ENCODE assay signal across 31 cellular contexts in the genomic region with DNA sequence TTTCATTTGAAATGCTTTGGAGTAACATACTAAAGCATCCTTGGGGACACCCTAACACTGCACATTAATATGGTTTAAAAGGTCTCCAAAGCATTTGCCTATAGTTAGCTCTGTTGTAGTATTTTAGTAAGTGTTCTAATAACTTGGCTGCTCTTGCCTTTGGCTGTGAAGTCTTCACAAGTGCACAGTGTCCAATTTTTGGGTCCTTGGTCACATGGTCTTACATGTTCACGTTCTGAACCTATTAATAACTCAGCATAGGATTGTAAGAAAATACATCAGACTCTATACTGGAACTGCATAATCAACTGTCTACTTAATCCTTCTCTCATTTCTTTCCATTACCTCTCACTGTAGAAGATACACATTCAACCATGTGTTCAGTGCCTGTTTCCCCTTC. TPM values are rescaled to one million over a fixed set of nuclear protein-coding genes. Genes with fewer than 3 reads are reported as not detected.
"Had no signal": no experiment of that assay in that cellular context is flagged by ENCODE, and none has a peak within 500 bp of the region (broad histone marks: within the 10 kb centered on the region; RNA-seq: fewer than 3 reads in every experiment).

No MANE protein-coding gene starts in this region.

- DNase-seq: activated CD4-positive, alpha-beta memory T cell treated with anti-CD3 and anti-CD28 coated beads for 36 hours; activated CD4-positive, alpha-beta T cell treated with anti-CD3 and anti-CD28 coated beads for 36 hours; activated CD4-positive, alpha-beta T cell treated with anti-CD3 and anti-CD28 coated beads, Interleukin-2, amount 10 ng/mL, durations not matched to agents 24 days and 14 days; activated CD4-positive, CD25-positive, alpha-beta regulatory T cell; activated CD4-positive, CD25-positive, alpha-beta regulatory T cell treated with anti-CD3 and anti-CD28 coated beads, Interleukin-2, amount 50 U/mL, for 72 hours; activated CD8-positive, alpha-beta memory T cell treated with anti-CD3 and anti-CD28 coated beads, Interleukin-2, amount 10 ng/mL, durations not matched to agents 7 days and 5 days; activated CD8-positive, alpha-beta memory T cell treated with anti-CD3 and anti-CD28 coated beads, Interleukin-2, amount 50 U/mL, for 4 hours; activated CD8-positive, alpha-beta T cell treated with anti-CD3 and anti-CD28 coated beads, Interleukin-2, amount 10 ng/mL, durations not matched to agents 7 days and 5 days; activated effector memory CD4-positive, alpha-beta T cell treated with anti-CD3 and anti-CD28 coated beads, Interleukin-2, amount 50 U/mL, for 16 hours; activated naive CD4-positive, alpha-beta T cell treated with anti-CD3 and anti-CD28 coated beads, Interleukin-2, amount 10 ng/mL, durations not matched to agents 7 days and 5 days; activated naive CD8-positive, alpha-beta T cell treated with anti-CD3 and anti-CD28 coated beads, Interleukin-2, amount 10 ng/mL, durations not matched to agents 7 days and 5 days; activated T-cell treated with anti-CD3 and anti-CD28 coated beads, Interleukin-2, amount 50 U/mL, for 1 hour; activated T-cell treated with anti-CD3 and anti-CD28 coated beads, Interleukin-2, amount 50 U/mL, for 48 hours; cortex of kidney; dermis blood vessel endothelial cell; effector CD4-positive, alpha-beta T cell; effector memory CD8-positive, alpha-beta T cell; erythroblast; foreskin keratinocyte; T-helper 2 cell had no signal

- ATAC-seq: activated CD4-positive, alpha-beta T cell treated with anti-CD3 and anti-CD28 coated beads for 36 hours; activated CD8-positive, alpha-beta memory T cell treated with anti-CD3 and anti-CD28 coated beads, Interleukin-2, amount 10 ng/mL, durations not matched to agents 7 days and 5 days; activated CD8-positive, alpha-beta T cell treated with anti-CD3 and anti-CD28 coated beads, Interleukin-2, amount 10 ng/mL, durations not matched to agents 7 days and 5 days; activated naive CD4-positive, alpha-beta T cell treated with anti-CD3 and anti-CD28 coated beads, Interleukin-2, amount 50 U/mL, for 72 hours; effector memory CD8-positive, alpha-beta T cell; foreskin keratinocyte; gastroesophageal sphincter had no signal

- H3K9me3 ChIP-seq: ascending aorta, breast epithelium, esophagus muscularis mucosa, gastroesophageal sphincter had no signal

- H3K36me3 Mint-ChIP-seq: activated CD4-positive, alpha-beta memory T cell treated with anti-CD3 and anti-CD28 coated beads for 36 hours; activated CD8-positive, alpha-beta memory T cell treated with anti-CD3 and anti-CD28 coated beads, Interleukin-2, amount 10 ng/mL, durations not matched to agents 7 days and 5 days; activated naive CD4-positive, alpha-beta T cell treated with anti-CD3 and anti-CD28 coated beads, Interleukin-2, amount 10 ng/mL, durations not matched to agents 7 days and 5 days; activated naive CD4-positive, alpha-beta T cell treated with anti-CD3 and anti-CD28 coated beads, Interleukin-2, amount 50 U/mL, for 72 hours; activated naive CD8-positive, alpha-beta T cell treated with anti-CD3 and anti-CD28 coated beads, Interleukin-2, amount 10 ng/mL, durations not matched to agents 7 days and 5 days; brain had no signal

- H3K4me3 Mint-ChIP-seq: activated CD4-positive, alpha-beta memory T cell treated with anti-CD3 and anti-CD28 coated beads for 36 hours; activated CD4-positive, alpha-beta T cell treated with anti-CD3 and anti-CD28 coated beads for 36 hours; activated CD4-positive, alpha-beta T cell treated with anti-CD3 and anti-CD28 coated beads, Interleukin-2, amount 10 ng/mL, durations not matched to agents 24 days and 14 days; activated CD8-positive, alpha-beta memory T cell treated with anti-CD3 and anti-CD28 coated beads, Interleukin-2, amount 10 ng/mL, durations not matched to agents 7 days and 5 days; activated CD8-positive, alpha-beta T cell treated with anti-CD3 and anti-CD28 coated beads, Interleukin-2, amount 10 ng/mL, durations not matched to agents 7 days and 5 days; activated naive CD4-positive, alpha-beta T cell treated with anti-CD3 and anti-CD28 coated beads, Interleukin-2, amount 10 ng/mL, durations not matched to agents 7 days and 5 days; activated naive CD8-positive, alpha-beta T cell treated with anti-CD3 and anti-CD28 coated beads, Interleukin-2, amount 10 ng/mL, durations not matched to agents 7 days and 5 days; activated T-helper 1 cell treated with anti-CD3 and anti-CD28 coated beads, Interleukin-12 subunit alpha, Interleukin-12 subunit beta, Interleukin-2, Interleukin-4 antibody, amounts not matched to agents 30 ng/mL and 10 ng/mL and 1 ng/mL, durations not matched to agents 14 hours and 24 hours and 36 hours; brain; effector memory CD8-positive, alpha-beta T cell had no signal

- H3K4me1 Mint-ChIP-seq: activated CD4-positive, alpha-beta T cell treated with anti-CD3 and anti-CD28 coated beads for 36 hours; activated CD4-positive, alpha-beta T cell treated with anti-CD3 and anti-CD28 coated beads, Interleukin-2, amount 10 ng/mL, durations not matched to agents 24 days and 14 days; activated CD8-positive, alpha-beta memory T cell treated with anti-CD3 and anti-CD28 coated beads, Interleukin-2, amount 10 ng/mL, durations not matched to agents 7 days and 5 days; activated naive CD4-positive, alpha-beta T cell treated with anti-CD3 and anti-CD28 coated beads, Interleukin-2, amount 10 ng/mL, durations not matched to agents 7 days and 5 days; activated naive CD8-positive, alpha-beta T cell treated with anti-CD3 and anti-CD28 coated beads, Interleukin-2, amount 10 ng/mL, durations not matched to agents 7 days and 5 days; brain had no signal

- H3K27me3 ChIP-seq: ascending aorta, breast epithelium, cardiac muscle cell, esophagus muscularis mucosa, foreskin keratinocyte, gastroesophageal sphincter had no signal

- H3K4me3 ChIP-seq: ascending aorta, breast epithelium, cardiac muscle cell, esophagus muscularis mucosa, gastroesophageal sphincter had no signal

- H3K27ac Mint-ChIP-seq: activated CD4-positive, alpha-beta memory T cell treated with anti-CD3 and anti-CD28 coated beads for 36 hours; activated CD4-positive, alpha-beta T cell treated with anti-CD3 and anti-CD28 coated beads for 36 hours; activated CD4-positive, alpha-beta T cell treated with anti-CD3 and anti-CD28 coated beads, Interleukin-2, amount 10 ng/mL, durations not matched to agents 24 days and 14 days; activated CD8-positive, alpha-beta memory T cell treated with anti-CD3 and anti-CD28 coated beads, Interleukin-2, amount 10 ng/mL, durations not matched to agents 7 days and 5 days; activated CD8-positive, alpha-beta T cell treated with anti-CD3 and anti-CD28 coated beads, Interleukin-2, amount 10 ng/mL, durations not matched to agents 7 days and 5 days; activated naive CD4-positive, alpha-beta T cell treated with anti-CD3 and anti-CD28 coated beads, Interleukin-2, amount 10 ng/mL, durations not matched to agents 7 days and 5 days; activated naive CD4-positive, alpha-beta T cell treated with anti-CD3 and anti-CD28 coated beads, Interleukin-2, amount 50 U/mL, for 72 hours; activated naive CD8-positive, alpha-beta T cell treated with anti-CD3 and anti-CD28 coated beads, Interleukin-2, amount 10 ng/mL, durations not matched to agents 7 days and 5 days; activated T-helper 1 cell treated with anti-CD3 and anti-CD28 coated beads, Interleukin-12 subunit alpha, Interleukin-12 subunit beta, Interleukin-2, Interleukin-4 antibody, amounts not matched to agents 30 ng/mL and 10 ng/mL and 1 ng/mL, durations not matched to agents 14 hours and 24 hours and 36 hours; activated T-helper 2 cell treated with anti-CD3 and anti-CD28 coated beads, Interferon-gamma antibody, Interleukin-2, Interleukin-4, amounts not matched to agents 10 μg/mL and 5 μg/mL and 100 μg/mL, durations not matched to agents 14 hours and 24 hours and 36 hours; brain; effector memory CD8-positive, alpha-beta T cell had no signal

- H3K4me1 ChIP-seq: ascending aorta, breast epithelium, foreskin keratinocyte, gastroesophageal sphincter had no signal

- H3K27ac ChIP-seq: ascending aorta, breast epithelium, cardiac muscle cell, esophagus muscularis mucosa, foreskin keratinocyte, gastroesophageal sphincter had no signal

- H3K36me3 ChIP-seq: ascending aorta, breast epithelium, esophagus muscularis mucosa, gastroesophageal sphincter had no signal

- H3K9me3 Mint-ChIP-seq: activated CD4-positive, alpha-beta memory T cell treated with anti-CD3 and anti-CD28 coated beads for 36 hours; activated CD4-positive, alpha-beta T cell treated with anti-CD3 and anti-CD28 coated beads, Interleukin-2, amount 10 ng/mL, durations not matched to agents 24 days and 14 days; activated naive CD4-positive, alpha-beta T cell treated with anti-CD3 and anti-CD28 coated beads, Interleukin-2, amount 10 ng/mL, durations not matched to agents 7 days and 5 days; activated naive CD4-positive, alpha-beta T cell treated with anti-CD3 and anti-CD28 coated beads, Interleukin-2, amount 50 U/mL, for 72 hours; activated naive CD8-positive, alpha-beta T cell treated with anti-CD3 and anti-CD28 coated beads, Interleukin-2, amount 10 ng/mL, durations not matched to agents 7 days and 5 days; activated T-helper 1 cell treated with anti-CD3 and anti-CD28 coated beads, Interleukin-12 subunit alpha, Interleukin-12 subunit beta, Interleukin-2, Interleukin-4 antibody, amounts not matched to agents 30 ng/mL and 10 ng/mL and 1 ng/mL, durations not matched to agents 14 hours and 24 hours and 36 hours; activated T-helper 2 cell treated with anti-CD3 and anti-CD28 coated beads, Interferon-gamma antibody, Interleukin-2, Interleukin-4, amounts not matched to agents 10 μg/mL and 5 μg/mL and 100 μg/mL, durations not matched to agents 14 hours and 24 hours and 36 hours; brain; effector memory CD8-positive, alpha-beta T cell had no signal

RNA-seq across cellular contexts. Expression of a gene that starts 17.4 kb away (rescaled TPM):
- total RNA-seq: activated CD4-positive, alpha-beta memory T cell treated with anti-CD3 and anti-CD28 coated beads for 36 hours; activated CD4-positive, alpha-beta T cell treated with anti-CD3 and anti-CD28 coated beads for 36 hours; activated CD4-positive, alpha-beta T cell treated with anti-CD3 and anti-CD28 coated beads, Interleukin-2, amount 10 ng/mL, durations not matched to agents 24 days and 14 days; activated CD8-positive, alpha-beta memory T cell treated with anti-CD3 and anti-CD28 coated beads for 36 hours; activated CD8-positive, alpha-beta memory T cell treated with anti-CD3 and anti-CD28 coated beads, Interleukin-2, amount 10 ng/mL, durations not matched to agents 7 days and 5 days; activated CD8-positive, alpha-beta T cell treated with anti-CD3 and anti-CD28 coated beads, Interleukin-2, amount 10 ng/mL, durations not matched to agents 7 days and 5 days; activated naive CD4-positive, alpha-beta T cell treated with anti-CD3 and anti-CD28 coated beads, Interleukin-2, amount 50 U/mL, for 72 hours; activated naive CD8-positive, alpha-beta T cell treated with anti-CD3 and anti-CD28 coated beads, Interleukin-2, amount 10 ng/mL, durations not matched to agents 7 days and 5 days; activated T-helper 1 cell treated with anti-CD3 and anti-CD28 coated beads, Interleukin-12 subunit alpha, Interleukin-12 subunit beta, Interleukin-2, Interleukin-4 antibody, amounts not matched to agents 30 ng/mL and 10 ng/mL and 1 ng/mL, durations not matched to agents 14 hours and 24 hours and 36 hours; activated T-helper 2 cell treated with anti-CD3 and anti-CD28 coated beads, Interferon-gamma antibody, Interleukin-2, Interleukin-4, amounts not matched to agents 10 μg/mL and 5 μg/mL and 100 μg/mL, durations not matched to agents 14 hours and 24 hours and 36 hours; dermis blood vessel endothelial cell; T-helper 1 cell treated with Interleukin-12 subunit alpha and Interleukin-12 subunit beta and Interleukin-4 antibody, amounts not matched to agents 30 ng/mL and 1 ng/mL, for 36 hours had no signal
